31 cellular contexts compared by ENCODE assay signal in genomic region chr5:17713301-17713700, GRCh38.
DNase-seq lines count a peak whose midpoint lies in the region; ATAC-seq, FAIRE-seq and TF ChIP-seq lines count a peak whose summit lies in the region.
"Had no signal": no experiment of that assay in that cellular context is flagged by ENCODE, and none has a peak within 500 bp of the region (broad histone marks: within the 10 kb centered on the region; RNA-seq: fewer than 3 reads in every experiment).

No MANE protein-coding gene starts in this region.

- H3K36me3 ChIP-seq in bronchial epithelial cell (ENCODE audit: control insufficient read depth, insufficient read depth, low read length): no peaks in the 10 kb centered on the region
- H3K36me3 ChIP-seq: left lung, thyroid gland had no signal

- no peak for TF ChIP-seq EP300 in A549 (IDR thresholded peaks at IDR 0.05)

- H3K27me3 ChIP-seq in bronchial epithelial cell (ENCODE audit: control insufficient read depth, insufficient read depth, low read length): no peaks in the 10 kb centered on the region
- H3K27me3 ChIP-seq: body of pancreas, left lung, thyroid gland had no signal

- no peak for TF ChIP-seq POLR2A in A549 (IDR thresholded peaks at IDR 0.05; ENCODE audit: low read length)

- H3K4me2 ChIP-seq in A549: no peak overlapping the region
- H3K4me2 ChIP-seq: SK-N-SH had no signal

- ATAC-seq in A549 (peak in 1 of 2 experiments; percentile 58; a peak in 2 of 6 replicates), GM19351 (IDR thresholded peaks at IDR 0.05; ENCODE audit: unreplicated experiment) (no peak)
- ATAC-seq: activated CD8-positive, alpha-beta memory T cell treated with anti-CD3 and anti-CD28 coated beads, Interleukin-2, amount 10 ng/mL, durations not matched to agents 7 days and 5 days; body of pancreas; CD8-positive, alpha-beta T cell; left lung; stimulated activated naive CD8-positive, alpha-beta T cell treated with anti-CD3 and anti-CD28 coated beads, Interleukin-15, amount 100 ng/mL, for 72 hours had no signal

- CTCF ChIA-PET in A549 (lab: Yijun Ruan, JAX): no interaction called here

- 82% methylated on average over 1 of the region's 1 CpG for WGBS in A549 (ENCODE audit: missing lambda C conversion rate)

- DNase-seq in A549 (ENCODE audit: low read depth in 1 of 2, low spot score in 1 of 2) (peak; percentile 23 to 64), HT1080 (ENCODE audit: low read depth) (peak; percentile 49), OCI-M1 (lab: John Stamatoyannopoulos, UW) (peak; percentile 31), bronchial epithelial cell (ENCODE audit: low read depth) (peak; percentile 62), NCI-H345 (lab: John Stamatoyannopoulos, UW) (no peak), EL (no peak), T-helper 2 cell (no peak)
- DNase-seq: activated B cell treated with CpG ODN at 0.5 μM for 24 hours; activated CD8-positive, alpha-beta memory T cell treated with anti-CD3 and anti-CD28 coated beads, Interleukin-2, amount 10 ng/mL, durations not matched to agents 7 days and 5 days; activated naive CD4-positive, alpha-beta T cell treated with Interleukin-2 at 50 U/mL for 16 hours; activated T-cell treated with anti-CD3 and anti-CD28 coated beads, Interleukin-2, amount 50 U/mL, for 48 hours; AML-193; body of pancreas; CD8-positive, alpha-beta T cell; cerebellar nuclear complex; DMS 273 treated with DMSO at 0.1 percent for 48 hours; H9; Karpas-422; left lung; NCI-H1092; NCI-H187; NK-92 treated with Interleukin-12 subunit alpha and Interleukin-12 subunit beta, amount 100 ng/mL, for 24 hours; occipital lobe; SK-N-SH; small intestine; stimulated activated naive CD8-positive, alpha-beta T cell treated with anti-CD3 and anti-CD28 coated beads, Interleukin-15, amount 100 ng/mL, for 72 hours; T1000; thyroid gland had no signal

- peaks cover 6% of the 10 kb centered on the region; the same call in 2 of the 3 replicates for H3K4me1 ChIP-seq in A549
- H3K4me1 ChIP-seq: body of pancreas, left lung, thyroid gland had no signal

- FAIRE-seq in A549 (lab: Jason Lieb, UNC): peak; percentile 93
- no peak for FAIRE-seq in bronchial epithelial cell (lab: Jason Lieb, UNC)
- FAIRE-seq: A204.1, endometrium, small intestine had no signal

- H3K4me3 ChIP-seq in A549 (no peak overlapping the region), bronchial epithelial cell (ENCODE audit: low read depth, low read length) (no peak overlapping the region)
- H3K4me3 ChIP-seq: body of pancreas, left lung, thyroid gland had no signal

- POLR2A ChIA-PET in A549 (lab: Yijun Ruan, JAX): no interaction called here

- H3K27ac ChIP-seq in A549: no peak overlapping the region; a peak in 1 of 6 replicates
- H3K27ac ChIP-seq: body of pancreas, left lung, thyroid gland had no signal

- TF ChIP-seq CTCF in A549 (IDR thresholded peaks at IDR 0.05) (no peak), bronchial epithelial cell (IDR thresholded peaks at IDR 0.05; ENCODE audit: insufficient read depth, low read length, severe bottlenecking) (no peak)

- TF ChIP-seq RAD21 in A549 (conservative IDR thresholded peaks at IDR 0.05 in 1 of 2, IDR thresholded peaks at IDR 0.05 in 1 of 2): no peak

- H3K9me3 ChIP-seq in A549: no peaks in the 10 kb centered on the region
- H3K9me3 ChIP-seq: body of pancreas, SK-N-SH, thyroid gland had no signal

TF ChIP-seq in A549, 52 proteins besides CTCF, POLR2A, EP300 and RAD21:
- TF ChIP-seq MAZ (IDR thresholded peaks at IDR 0.05; ENCODE audit: borderline replicate concordance, low read depth, low read length): no peak
- TF ChIP-seq JUNB (IDR thresholded peaks at IDR 0.05): no peak
- TF ChIP-seq ZSCAN20 (CRISPR knock-in tag; IDR thresholded peaks at IDR 0.05): no peak
- no peak for TF ChIP-seq HOXA7 (CRISPR knock-in tag; IDR thresholded peaks at IDR 0.05)
- no peak for TF ChIP-seq BCL3 (IDR thresholded peaks at IDR 0.05)
- no peak for TF ChIP-seq TFCP2L1 (CRISPR knock-in tag; IDR thresholded peaks at IDR 0.05)
- no peak for TF ChIP-seq RFX5 (IDR thresholded peaks at IDR 0.05)
- TF ChIP-seq NPAS2 (CRISPR knock-in tag; IDR thresholded peaks at IDR 0.05; ENCODE audit: borderline replicate concordance): no peak
- TF ChIP-seq SREBF2 (IDR thresholded peaks at IDR 0.05): no peak
- no peak for TF ChIP-seq KDM1A (IDR thresholded peaks at IDR 0.05; ENCODE audit: low read depth)
- no peak for TF ChIP-seq ATOH8 (CRISPR knock-in tag; IDR thresholded peaks at IDR 0.05; ENCODE audit: low read depth)
- no peak for TF ChIP-seq FOSB (CRISPR knock-in tag; IDR thresholded peaks at IDR 0.05)
- no peak for TF ChIP-seq POLR2AphosphoS2 (conservative IDR thresholded peaks at IDR 0.05; ENCODE audit: low read length)
- TF ChIP-seq RARB (CRISPR knock-in tag; IDR thresholded peaks at IDR 0.05): no peak
- TF ChIP-seq HOXB5 (CRISPR knock-in tag; IDR thresholded peaks at IDR 0.05): no peak
- TF ChIP-seq ZNF302 (CRISPR knock-in tag; IDR thresholded peaks at IDR 0.05): no peak
- TF ChIP-seq HDAC2 (IDR thresholded peaks at IDR 0.05): no peak

Comparison
In these comparisons a context has a peak if more than half of its experiments do, and no peak if none do; other contexts are left out.
1. DNase-seq: peak in A549 (2 of 2), HT1080 (single experiment), OCI-M1 (single experiment) and bronchial epithelial cell (single experiment); none in NCI-H345 (single experiment), EL (single experiment) and T-helper 2 cell (0 of 5).